In genomic region chr14:35196571-35196970, GRCh38 we compare ENCODE assay signal across 1 cellular context.
TF ChIP-seq lines count a peak whose summit lies in the region.

No MANE protein-coding gene starts in this region.

TF ChIP-seq in HCT116, 20 proteins besides CTCF, POLR2A, EP300 and RAD21 (continued from another document):
- TF ChIP-seq REST (IDR thresholded peaks at IDR 0.05; ENCODE audit: low read depth) (no peak), SP1 (IDR thresholded peaks at IDR 0.05; ENCODE audit: low read depth) (no peak), EZH2 (IDR thresholded peaks at IDR 0.05) (no peak), CBX3 (IDR thresholded peaks at IDR 0.05; ENCODE audit: low read depth) (no peak), ELF1 (IDR thresholded peaks at IDR 0.05; ENCODE audit: borderline replicate concordance, low read depth) (no peak), CEBPB (IDR thresholded peaks at IDR 0.05; ENCODE audit: low read depth) (no peak), JUND (IDR thresholded peaks at IDR 0.05) (no peak), EZH2phosphoT487 (IDR thresholded peaks at IDR 0.05; ENCODE audit: borderline replicate concordance) (no peak), ZFX (IDR thresholded peaks at IDR 0.05) (no peak), MAX (IDR thresholded peaks at IDR 0.05) (no peak), SIN3A (IDR thresholded peaks at IDR 0.05; ENCODE audit: low read depth) (no peak)
